ENCODE assay signal across 1 cellular context in the genomic region with DNA sequence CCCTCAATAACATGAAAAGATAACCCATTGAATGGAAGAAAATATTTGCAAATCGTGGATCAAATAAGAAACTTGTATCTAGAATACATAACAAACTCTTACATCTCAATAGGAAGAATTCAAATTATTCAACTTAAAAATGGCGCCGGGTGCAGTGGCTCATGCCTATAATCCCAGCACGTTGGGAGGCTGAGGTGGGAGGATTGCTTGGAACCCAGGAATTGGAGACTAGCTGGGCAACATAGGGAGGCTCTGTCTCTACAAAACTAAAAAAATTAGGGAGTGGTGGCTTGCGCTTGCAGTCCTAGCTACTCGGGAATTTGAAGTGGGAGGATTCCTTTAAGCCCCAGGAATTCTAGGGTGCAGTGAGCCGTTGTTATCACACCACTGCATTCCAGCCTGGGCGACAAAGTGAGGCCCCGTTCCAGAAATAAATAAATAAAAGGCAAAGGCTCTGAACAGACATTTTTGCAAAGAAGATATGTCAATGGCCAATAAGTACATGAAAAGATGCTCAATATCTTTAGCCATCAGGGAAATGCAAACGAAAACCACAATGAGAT.
TF ChIP-seq lines count a peak whose summit lies in the region.

No MANE protein-coding gene starts in this region.

TF ChIP-seq in K562, 482 proteins besides CTCF, POLR2A, EP300 and RAD21 (continues in another document):
- TF ChIP-seq ZNF699 (CRISPR knock-in tag; IDR thresholded peaks at IDR 0.05; ENCODE audit: insufficient replicate concordance) (no peak), ARID2 (IDR thresholded peaks at IDR 0.05) (no peak), TARDBP (IDR thresholded peaks at IDR 0.05) (no peak), SRSF9 (IDR thresholded peaks at IDR 0.05; ENCODE audit: borderline replicate concordance, low read depth, low read length) (no peak), ZNF253 (CRISPR knock-in tag; conservative IDR thresholded peaks at IDR 0.05) (no peak), SAFB2 (IDR thresholded peaks at IDR 0.05; ENCODE audit: borderline replicate concordance, low read depth, low read length, severe bottlenecking) (no peak), STAT5A (IDR thresholded peaks at IDR 0.05; ENCODE audit: borderline replicate concordance, low read length) (no peak), TEAD1 (CRISPR knock-in tag; IDR thresholded peaks at IDR 0.05) (peak in 1 of 2 experiments; percentile 23; a peak in 1 of 4 replicates), FOS (IDR thresholded peaks at IDR 0.05; ENCODE audit: extremely low read depth, insufficient read length) (no peak), ETV6 (IDR thresholded peaks at IDR 0.05; ENCODE audit: borderline replicate concordance in 1 of 2, low read depth in 2 of 2, low read length in 1 of 2) (no peak), ETV6 (CRISPR knock-in tag; IDR thresholded peaks at IDR 0.05; ENCODE audit: borderline replicate concordance) (no peak), ZSCAN29 (IDR thresholded peaks at IDR 0.05) (no peak), ZKSCAN1 (IDR thresholded peaks at IDR 0.05; ENCODE audit: low read depth, low read length) (no peak), FIP1L1 (IDR thresholded peaks at IDR 0.05; ENCODE audit: low read depth, low read length, poor library complexity, severe bottlenecking) (no peak), NFIX (CRISPR knock-in tag; IDR thresholded peaks at IDR 0.05; ENCODE audit: low read depth) (no peak), TCFL5 (CRISPR knock-in tag; conservative IDR thresholded peaks at IDR 0.05) (no peak), KLF6 (CRISPR knock-in tag; IDR thresholded peaks at IDR 0.05; ENCODE audit: borderline replicate concordance) (no peak), NONO (IDR thresholded peaks at IDR 0.05; ENCODE audit: low read depth in 2 of 2, low read length in 1 of 2) (no peak), SMAD1 (IDR thresholded peaks at IDR 0.05; ENCODE audit: low read depth, low read length, partially characterized antibody) (no peak), SRSF7 (optimal IDR thresholded peaks at IDR 0.05; ENCODE audit: low read depth, low read length) (no peak), RFX1 (IDR thresholded peaks at IDR 0.05) (no peak), ZNF282 (CRISPR knock-in tag; IDR thresholded peaks at IDR 0.05) (no peak), ILF3 (IDR thresholded peaks at IDR 0.05; ENCODE audit: borderline replicate concordance) (no peak), HDAC2 (IDR thresholded peaks at IDR 0.05) (0 out of 2 replicates have a peak, but pooled peaks have one; percentile 23), HDGF (IDR thresholded peaks at IDR 0.05) (no peak), ESRRB (CRISPR knock-in tag; IDR thresholded peaks at IDR 0.05; ENCODE audit: borderline replicate concordance) (no peak), JUN (IDR thresholded peaks at IDR 0.05; ENCODE audit: borderline replicate concordance, low read depth, low read length) (no peak), JUN (CRISPR knock-in tag; IDR thresholded peaks at IDR 0.05; ENCODE audit: borderline replicate concordance) (no peak), ZC3H4 (CRISPR knock-in tag; IDR thresholded peaks at IDR 0.05; ENCODE audit: borderline replicate concordance) (no peak), ZNF668 (CRISPR knock-in tag; IDR thresholded peaks at IDR 0.05) (no peak), CHCHD3 (CRISPR knock-in tag; IDR thresholded peaks at IDR 0.05) (no peak), ARID1B (IDR thresholded peaks at IDR 0.05) (peak; percentile 39; the same call in 1 of the 2 replicates), RBM25 (IDR thresholded peaks at IDR 0.05; ENCODE audit: low read depth, low read length, severe bottlenecking) (no peak), CHD2 (IDR thresholded peaks at IDR 0.05; ENCODE audit: low read depth, low read length) (no peak), RB1 (IDR thresholded peaks at IDR 0.05; ENCODE audit: low read depth) (no peak), ZKSCAN8 (CRISPR knock-in tag; IDR thresholded peaks at IDR 0.05) (no peak), NFE2L1 (tag; IDR thresholded peaks at IDR 0.05; ENCODE audit: borderline replicate concordance, low read depth) (no peak), GABPA (tag; conservative IDR thresholded peaks at IDR 0.05; ENCODE audit: low read depth) (no peak), YBX1 (IDR thresholded peaks at IDR 0.05) (no peak)
- TF ChIP-seq, protein P1, sequence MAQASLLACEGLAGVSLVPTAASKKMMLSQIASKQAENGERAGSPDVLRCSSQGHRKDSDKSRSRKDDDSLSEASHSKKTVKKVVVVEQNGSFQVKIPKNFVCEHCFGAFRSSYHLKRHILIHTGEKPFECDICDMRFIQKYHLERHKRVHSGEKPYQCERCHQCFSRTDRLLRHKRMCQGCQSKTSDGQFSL (CRISPR knock-in tag; IDR thresholded peaks at IDR 0.05) = no peak
- TF ChIP-seq, protein P1 (tag; IDR thresholded peaks at IDR 0.05) = no peak
- TF ChIP-seq, protein P2, sequence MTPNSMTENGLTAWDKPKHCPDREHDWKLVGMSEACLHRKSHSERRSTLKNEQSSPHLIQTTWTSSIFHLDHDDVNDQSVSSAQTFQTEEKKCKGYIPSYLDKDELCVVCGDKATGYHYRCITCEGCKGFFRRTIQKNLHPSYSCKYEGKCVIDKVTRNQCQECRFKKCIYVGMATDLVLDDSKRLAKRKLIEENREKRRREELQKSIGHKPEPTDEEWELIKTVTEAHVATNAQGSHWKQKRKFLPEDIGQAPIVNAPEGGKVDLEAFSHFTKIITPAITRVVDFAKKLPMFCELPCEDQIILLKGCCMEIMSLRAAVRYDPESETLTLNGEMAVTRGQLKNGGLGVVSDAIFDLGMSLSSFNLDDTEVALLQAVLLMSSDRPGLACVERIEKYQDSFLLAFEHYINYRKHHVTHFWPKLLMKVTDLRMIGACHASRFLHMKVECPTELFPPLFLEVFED (CRISPR knock-in tag; conservative IDR thresholded peaks at IDR 0.05) = no peak
- TF ChIP-seq, protein P3, sequence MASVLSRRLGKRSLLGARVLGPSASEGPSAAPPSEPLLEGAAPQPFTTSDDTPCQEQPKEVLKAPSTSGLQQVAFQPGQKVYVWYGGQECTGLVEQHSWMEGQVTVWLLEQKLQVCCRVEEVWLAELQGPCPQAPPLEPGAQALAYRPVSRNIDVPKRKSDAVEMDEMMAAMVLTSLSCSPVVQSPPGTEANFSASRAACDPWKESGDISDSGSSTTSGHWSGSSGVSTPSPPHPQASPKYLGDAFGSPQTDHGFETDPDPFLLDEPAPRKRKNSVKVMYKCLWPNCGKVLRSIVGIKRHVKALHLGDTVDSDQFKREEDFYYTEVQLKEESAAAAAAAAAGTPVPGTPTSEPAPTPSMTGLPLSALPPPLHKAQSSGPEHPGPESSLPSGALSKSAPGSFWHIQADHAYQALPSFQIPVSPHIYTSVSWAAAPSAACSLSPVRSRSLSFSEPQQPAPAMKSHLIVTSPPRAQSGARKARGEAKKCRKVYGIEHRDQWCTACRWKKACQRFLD (CRISPR knock-in tag; IDR thresholded peaks at IDR 0.05) = no peak
- TF ChIP-seq, protein P4, sequence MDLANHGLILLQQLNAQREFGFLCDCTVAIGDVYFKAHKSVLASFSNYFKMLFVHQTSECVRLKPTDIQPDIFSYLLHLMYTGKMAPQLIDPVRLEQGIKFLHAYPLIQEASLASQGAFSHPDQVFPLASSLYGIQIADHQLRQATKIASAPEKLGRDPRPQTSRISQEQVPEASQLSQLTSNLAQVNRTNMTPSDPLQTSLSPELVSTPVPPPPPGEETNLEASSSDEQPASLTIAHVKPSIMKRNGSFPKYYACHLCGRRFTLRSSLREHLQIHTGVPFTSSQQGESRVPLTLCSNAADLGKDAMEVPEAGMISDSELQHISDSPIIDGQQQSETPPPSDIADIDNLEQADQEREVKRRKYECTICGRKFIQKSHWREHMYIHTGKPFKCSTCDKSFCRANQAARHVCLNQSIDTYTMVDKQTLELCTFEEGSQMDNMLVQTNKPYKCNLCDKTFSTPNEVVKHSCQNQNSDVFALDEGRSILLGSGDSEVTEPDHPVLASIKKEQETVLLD (IDR thresholded peaks at IDR 0.05) = no peak
- TF ChIP-seq, protein P5, sequence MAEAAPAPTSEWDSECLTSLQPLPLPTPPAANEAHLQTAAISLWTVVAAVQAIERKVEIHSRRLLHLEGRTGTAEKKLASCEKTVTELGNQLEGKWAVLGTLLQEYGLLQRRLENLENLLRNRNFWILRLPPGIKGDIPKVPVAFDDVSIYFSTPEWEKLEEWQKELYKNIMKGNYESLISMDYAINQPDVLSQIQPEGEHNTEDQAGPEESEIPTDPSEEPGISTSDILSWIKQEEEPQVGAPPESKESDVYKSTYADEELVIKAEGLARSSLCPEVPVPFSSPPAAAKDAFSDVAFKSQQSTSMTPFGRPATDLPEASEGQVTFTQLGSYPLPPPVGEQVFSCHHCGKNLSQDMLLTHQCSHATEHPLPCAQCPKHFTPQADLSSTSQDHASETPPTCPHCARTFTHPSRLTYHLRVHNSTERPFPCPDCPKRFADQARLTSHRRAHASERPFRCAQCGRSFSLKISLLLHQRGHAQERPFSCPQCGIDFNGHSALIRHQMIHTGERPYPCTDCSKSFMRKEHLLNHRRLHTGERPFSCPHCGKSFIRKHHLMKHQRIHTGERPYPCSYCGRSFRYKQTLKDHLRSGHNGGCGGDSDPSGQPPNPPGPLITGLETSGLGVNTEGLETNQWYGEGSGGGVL (CRISPR knock-in tag; IDR thresholded peaks at IDR 0.05) = no peak
- TF ChIP-seq, protein P6, sequence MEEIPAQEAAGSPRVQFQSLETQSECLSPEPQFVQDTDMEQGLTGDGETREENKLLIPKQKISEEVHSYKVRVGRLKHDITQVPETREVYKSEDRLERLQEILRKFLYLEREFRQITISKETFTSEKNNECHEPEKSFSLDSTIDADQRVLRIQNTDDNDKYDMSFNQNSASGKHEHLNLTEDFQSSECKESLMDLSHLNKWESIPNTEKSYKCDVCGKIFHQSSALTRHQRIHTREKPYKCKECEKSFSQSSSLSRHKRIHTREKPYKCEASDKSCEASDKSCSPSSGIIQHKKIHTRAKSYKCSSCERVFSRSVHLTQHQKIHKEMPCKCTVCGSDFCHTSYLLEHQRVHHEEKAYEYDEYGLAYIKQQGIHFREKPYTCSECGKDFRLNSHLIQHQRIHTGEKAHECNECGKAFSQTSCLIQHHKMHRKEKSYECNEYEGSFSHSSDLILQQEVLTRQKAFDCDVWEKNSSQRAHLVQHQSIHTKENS (CRISPR knock-in tag; IDR thresholded peaks at IDR 0.05) = no peak
- TF ChIP-seq, protein P7, sequence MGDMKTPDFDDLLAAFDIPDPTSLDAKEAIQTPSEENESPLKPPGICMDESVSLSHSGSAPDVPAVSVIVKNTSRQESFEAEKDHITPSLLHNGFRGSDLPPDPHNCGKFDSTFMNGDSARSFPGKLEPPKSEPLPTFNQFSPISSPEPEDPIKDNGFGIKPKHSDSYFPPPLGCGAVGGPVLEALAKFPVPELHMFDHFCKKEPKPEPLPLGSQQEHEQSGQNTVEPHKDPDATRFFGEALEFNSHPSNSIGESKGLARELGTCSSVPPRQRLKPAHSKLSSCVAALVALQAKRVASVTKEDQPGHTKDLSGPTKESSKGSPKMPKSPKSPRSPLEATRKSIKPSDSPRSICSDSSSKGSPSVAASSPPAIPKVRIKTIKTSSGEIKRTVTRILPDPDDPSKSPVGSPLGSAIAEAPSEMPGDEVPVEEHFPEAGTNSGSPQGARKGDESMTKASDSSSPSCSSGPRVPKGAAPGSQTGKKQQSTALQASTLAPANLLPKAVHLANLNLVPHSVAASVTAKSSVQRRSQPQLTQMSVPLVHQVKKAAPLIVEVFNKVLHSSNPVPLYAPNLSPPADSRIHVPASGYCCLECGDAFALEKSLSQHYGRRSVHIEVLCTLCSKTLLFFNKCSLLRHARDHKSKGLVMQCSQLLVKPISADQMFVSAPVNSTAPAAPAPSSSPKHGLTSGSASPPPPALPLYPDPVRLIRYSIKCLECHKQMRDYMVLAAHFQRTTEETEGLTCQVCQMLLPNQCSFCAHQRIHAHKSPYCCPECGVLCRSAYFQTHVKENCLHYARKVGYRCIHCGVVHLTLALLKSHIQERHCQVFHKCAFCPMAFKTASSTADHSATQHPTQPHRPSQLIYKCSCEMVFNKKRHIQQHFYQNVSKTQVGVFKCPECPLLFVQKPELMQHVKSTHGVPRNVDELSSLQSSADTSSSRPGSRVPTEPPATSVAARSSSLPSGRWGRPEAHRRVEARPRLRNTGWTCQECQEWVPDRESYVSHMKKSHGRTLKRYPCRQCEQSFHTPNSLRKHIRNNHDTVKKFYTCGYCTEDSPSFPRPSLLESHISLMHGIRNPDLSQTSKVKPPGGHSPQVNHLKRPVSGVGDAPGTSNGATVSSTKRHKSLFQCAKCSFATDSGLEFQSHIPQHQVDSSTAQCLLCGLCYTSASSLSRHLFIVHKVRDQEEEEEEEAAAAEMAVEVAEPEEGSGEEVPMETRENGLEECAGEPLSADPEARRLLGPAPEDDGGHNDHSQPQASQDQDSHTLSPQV (IDR thresholded peaks at IDR 0.05) = peak; percentile 76
- TF ChIP-seq, protein P8, sequence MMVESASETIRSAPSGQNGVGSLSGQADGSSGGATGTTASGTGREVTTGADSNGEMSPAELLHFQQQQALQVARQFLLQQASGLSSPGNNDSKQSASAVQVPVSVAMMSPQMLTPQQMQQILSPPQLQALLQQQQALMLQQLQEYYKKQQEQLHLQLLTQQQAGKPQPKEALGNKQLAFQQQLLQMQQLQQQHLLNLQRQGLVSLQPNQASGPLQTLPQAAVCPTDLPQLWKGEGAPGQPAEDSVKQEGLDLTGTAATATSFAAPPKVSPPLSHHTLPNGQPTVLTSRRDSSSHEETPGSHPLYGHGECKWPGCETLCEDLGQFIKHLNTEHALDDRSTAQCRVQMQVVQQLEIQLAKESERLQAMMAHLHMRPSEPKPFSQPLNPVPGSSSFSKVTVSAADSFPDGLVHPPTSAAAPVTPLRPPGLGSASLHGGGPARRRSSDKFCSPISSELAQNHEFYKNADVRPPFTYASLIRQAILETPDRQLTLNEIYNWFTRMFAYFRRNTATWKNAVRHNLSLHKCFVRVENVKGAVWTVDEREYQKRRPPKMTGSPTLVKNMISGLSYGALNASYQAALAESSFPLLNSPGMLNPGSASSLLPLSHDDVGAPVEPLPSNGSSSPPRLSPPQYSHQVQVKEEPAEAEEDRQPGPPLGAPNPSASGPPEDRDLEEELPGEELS (CRISPR knock-in tag; IDR thresholded peaks at IDR 0.05; ENCODE audit: borderline replicate concordance) = no peak
- TF ChIP-seq, protein P9, sequence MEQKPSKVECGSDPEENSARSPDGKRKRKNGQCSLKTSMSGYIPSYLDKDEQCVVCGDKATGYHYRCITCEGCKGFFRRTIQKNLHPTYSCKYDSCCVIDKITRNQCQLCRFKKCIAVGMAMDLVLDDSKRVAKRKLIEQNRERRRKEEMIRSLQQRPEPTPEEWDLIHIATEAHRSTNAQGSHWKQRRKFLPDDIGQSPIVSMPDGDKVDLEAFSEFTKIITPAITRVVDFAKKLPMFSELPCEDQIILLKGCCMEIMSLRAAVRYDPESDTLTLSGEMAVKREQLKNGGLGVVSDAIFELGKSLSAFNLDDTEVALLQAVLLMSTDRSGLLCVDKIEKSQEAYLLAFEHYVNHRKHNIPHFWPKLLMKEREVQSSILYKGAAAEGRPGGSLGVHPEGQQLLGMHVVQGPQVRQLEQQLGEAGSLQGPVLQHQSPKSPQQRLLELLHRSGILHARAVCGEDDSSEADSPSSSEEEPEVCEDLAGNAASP (IDR thresholded peaks at IDR 0.05) = no peak
- TF ChIP-seq, protein P10, sequence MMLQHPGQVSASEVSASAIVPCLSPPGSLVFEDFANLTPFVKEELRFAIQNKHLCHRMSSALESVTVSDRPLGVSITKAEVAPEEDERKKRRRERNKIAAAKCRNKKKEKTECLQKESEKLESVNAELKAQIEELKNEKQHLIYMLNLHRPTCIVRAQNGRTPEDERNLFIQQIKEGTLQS (IDR thresholded peaks at IDR 0.05) = no peak
- TF ChIP-seq, protein P10 (CRISPR knock-in tag; conservative IDR thresholded peaks at IDR 0.05) = no peak
